8 cellular contexts compared by ENCODE assay signal in genomic region chr6:87151786-87152527, GRCh38. TPM values are rescaled to one million over a fixed set of nuclear protein-coding genes. Genes with fewer than 3 reads are reported as not detected.
DNase-seq lines count a peak whose midpoint lies in the region; ATAC-seq and TF ChIP-seq lines count a peak whose summit lies in the region.

No MANE protein-coding gene starts in this region.

- CTCF ChIA-PET in CD4-positive, alpha-beta memory T cell (lab: Charles Lee; ENCODE audit: partially characterized antibody) = interaction anchor here (1.1 kb wide), 1 partner anchor 12 kb away, joined by 8 read pairs; no protein-coding TSS in a partner anchor

- H3K9me3 Mint-ChIP-seq in CD4-positive, alpha-beta memory T cell = peaks cover 0 to 2% (median 0%) of the 10 kb centered on the region in 8 donors
- no peaks in the 10 kb centered on the region for H3K9me3 Mint-ChIP-seq in activated naive CD4-positive, alpha-beta T cell treated with anti-CD3 and anti-CD28 coated beads, Interleukin-2, amount 50 U/mL, for 24 hours

- no peak for TF ChIP-seq EP300 in ovary (IDR thresholded peaks at IDR 0.05)

- H3K36me3 ChIP-seq in CD4-positive, alpha-beta memory T cell (ENCODE audit: insufficient read depth, low read length) = no peaks in the 10 kb centered on the region
- no peaks in the 10 kb centered on the region for H3K36me3 ChIP-seq in ovary
- no peaks in the 10 kb centered on the region for H3K36me3 ChIP-seq in thymus (ENCODE audit: control insufficient read depth, insufficient read depth)

- H3K36me3 Mint-ChIP-seq in CD4-positive, alpha-beta memory T cell = peaks cover 0 to 22% of the 10 kb centered on the region in 2 donors
- peaks cover 6% of the 10 kb centered on the region for H3K36me3 Mint-ChIP-seq in activated naive CD4-positive, alpha-beta T cell treated with anti-CD3 and anti-CD28 coated beads, Interleukin-2, amount 50 U/mL, for 24 hours

- H3K27me3 Mint-ChIP-seq in CD4-positive, alpha-beta memory T cell = no peaks in the 10 kb centered on the region
- peaks cover 1% of the 10 kb centered on the region for H3K27me3 Mint-ChIP-seq in activated naive CD4-positive, alpha-beta T cell treated with anti-CD3 and anti-CD28 coated beads, Interleukin-2, amount 50 U/mL, for 24 hours

- peak overlapping the region; percentile 89 to 94 (median 92) for H3K27ac Mint-ChIP-seq in CD4-positive, alpha-beta memory T cell
- H3K27ac Mint-ChIP-seq in activated naive CD4-positive, alpha-beta T cell treated with anti-CD3 and anti-CD28 coated beads, Interleukin-2, amount 50 U/mL, for 24 hours = peak overlapping the region; percentile 98

- 0 to 1% (median 0%) methylated on average over 41 to 72 of the region's 72 CpGs for WGBS in ovary, 3 donors
- under 1% methylated on average over 72 of the region's 72 CpGs for WGBS in thymus

- intact Hi-C loops in CD4-positive, alpha-beta memory T cell (cut with micrococcal nuclease) = loop anchor here (5.0 to 10.0 kb wide), 5 partner anchors 35 to 1933 kb away; partner anchors contain the start of genes ORC3 and PNRC1
- intact Hi-C loops in head of caudate nucleus (cut with DNase I) = loop anchor here (10.0 kb wide), 3 partner anchors 83 to 1933 kb away; partner anchors contain the start of gene PNRC1
- intact Hi-C loops in ovary (cut with DNase I) = loop anchor here in 1 of 4 donors (10.0 kb wide), 1 partner anchor 443 kb away; the partner anchor contains the start of gene ORC3

- peak overlapping the region; percentile 60 for H3K27ac ChIP-seq in CD4-positive, alpha-beta memory T cell (ENCODE audit: low read depth, low read length)
- H3K27ac ChIP-seq in ovary = peak overlapping the region; percentile 84 to 92
- peak overlapping the region; percentile 83 for H3K27ac ChIP-seq in thymus (ENCODE audit: low read depth)

- peaks cover 30 to 50% (median 37%) of the 10 kb centered on the region in 4 donors for H3K4me1 Mint-ChIP-seq in CD4-positive, alpha-beta memory T cell
- peaks cover 37% of the 10 kb centered on the region for H3K4me1 Mint-ChIP-seq in activated naive CD4-positive, alpha-beta T cell treated with anti-CD3 and anti-CD28 coated beads, Interleukin-2, amount 50 U/mL, for 24 hours

- H3K9me3 ChIP-seq in CD4-positive, alpha-beta memory T cell (ENCODE audit: control insufficient read depth in 1 of 2, low read length in 2 of 2) = no peaks in the 10 kb centered on the region
- H3K9me3 ChIP-seq in ovary (no peaks in the 10 kb centered on the region), thymus (ENCODE audit: control insufficient read depth) (no peaks in the 10 kb centered on the region)

- H3K4me3 Mint-ChIP-seq in CD4-positive, alpha-beta memory T cell = peak overlapping the region; percentile 79 to 88 (median 86)
- H3K4me3 Mint-ChIP-seq in activated naive CD4-positive, alpha-beta T cell treated with anti-CD3 and anti-CD28 coated beads, Interleukin-2, amount 50 U/mL, for 24 hours = peak overlapping the region; percentile 91

- TF ChIP-seq CTCF in ovary (IDR thresholded peaks at IDR 0.05) = no peak

- H3K4me3 ChIP-seq in CD4-positive, alpha-beta memory T cell (ENCODE audit: low read length in 2 of 2) = peak overlapping the region; percentile 57 to 60
- H3K4me3 ChIP-seq in ovary (peak overlapping the region; percentile 73), thymus (ENCODE audit: low read length) (peak overlapping the region; percentile 73)

- POLR2A ChIA-PET in CD4-positive, alpha-beta memory T cell (lab: Charles Lee; ENCODE audit: partially characterized antibody) = interaction anchor here (0.6 to 2.0 kb wide), 8 partner anchors 15 to 1929 kb away, joined by 3 to 5 read pairs (median 4); partner anchors contain the start of genes AKIRIN2, ORC3, PNRC1 and RARS2

- DNase-seq in CD4-positive, alpha-beta memory T cell = peak; percentile 63 to 75 (median 70)
- peak; percentile 23 for DNase-seq in HS-27A (ENCODE audit: low read depth)
- DNase-seq in SK-N-DZ (ENCODE audit: low spot score) = peak; percentile 81
- peak; percentile 39 to 90 (median 80) for DNase-seq in head of caudate nucleus
- DNase-seq in ovary = peak; percentile 69 to 82 (median 74)

- H3K27me3 ChIP-seq in CD4-positive, alpha-beta memory T cell (ENCODE audit: insufficient read depth, low read length) = no peaks in the 10 kb centered on the region
- H3K27me3 ChIP-seq in ovary (no peaks in the 10 kb centered on the region), thymus (ENCODE audit: control insufficient read depth, insufficient read depth) (no peaks in the 10 kb centered on the region)

- ATAC-seq in GM19438 (IDR thresholded peaks at IDR 0.05; ENCODE audit: low read depth, unreplicated experiment) = peak; percentile 34

- H3K4me1 ChIP-seq in CD4-positive, alpha-beta memory T cell (ENCODE audit: insufficient read depth, low read length) = peaks cover 43% of the 10 kb centered on the region
- H3K4me1 ChIP-seq in ovary (ENCODE audit: insufficient read depth) (no peaks in the 10 kb centered on the region), thymus (ENCODE audit: control insufficient read depth, insufficient read depth, low read length) (peaks cover 9% of the 10 kb centered on the region)

- no peak for TF ChIP-seq POLR2A in ovary (IDR thresholded peaks at IDR 0.05)

RNA-seq across cellular contexts. Expression of gene ZNF292, which starts 3.4 kb away (rescaled TPM):
- 10 to 100 TPM; 74.8 to 82.1 TPM for total RNA-seq in CD4-positive, alpha-beta memory T cell
- 10 to 100 TPM; 15.1 to 39.8 TPM for polyA plus RNA-seq in CD4-positive, alpha-beta memory T cell
- polyA plus RNA-seq in SK-N-DZ (2014; cell fraction: cytosol; rRNA removed) = 13.4 and 13.8 TPM in 2 replicates
- polyA plus RNA-seq in SK-N-DZ (2014; cell fraction: nucleus; rRNA removed) = 28.5 and 41.0 TPM in 2 replicates
- total RNA-seq in ovary = 100 to 1,000 TPM in 1 of 7 donors, 10 to 100 TPM in 6; 37.6 to 158 (median 82.7) TPM
- polyA plus RNA-seq in ovary = 10 to 100 TPM in 1 of 2 donors, 1 to 10 TPM in 1; 8.5 to 13.5 TPM
- polyA plus RNA-seq in thymus = 10.9 TPM

RNA-seq across cellular contexts. Expression of gene CGA, which starts 57.1 kb away (rescaled TPM):
- not detected for total RNA-seq in CD4-positive, alpha-beta memory T cell
- not detected for polyA plus RNA-seq in CD4-positive, alpha-beta memory T cell
- 0.68 TPM in 1 of 2 replicates, not detected in the other for polyA plus RNA-seq in SK-N-DZ (2014; cell fraction: cytosol; rRNA removed)
- not detected in 2 replicates for polyA plus RNA-seq in SK-N-DZ (2014; cell fraction: nucleus; rRNA removed)
- total RNA-seq in ovary = not detected
- polyA plus RNA-seq in ovary (not detected), thymus (5.0 TPM)

Comparison
In these comparisons a context has a peak if more than half of its experiments do, and no peak if none do; other contexts are left out.
1. Peak in every context shown above with its lines: DNase-seq, ATAC-seq, H3K4me3 ChIP-seq and H3K27ac ChIP-seq.
2. DNase-seq: peak in every context shown above with its lines; median percentile 81 in SK-N-DZ; 80 in head of caudate nucleus; 74 in ovary; 70 in CD4-positive, alpha-beta memory T cell; 23 in HS-27A.